ENCODE assay signal across 15 cellular contexts in the genomic region with DNA sequence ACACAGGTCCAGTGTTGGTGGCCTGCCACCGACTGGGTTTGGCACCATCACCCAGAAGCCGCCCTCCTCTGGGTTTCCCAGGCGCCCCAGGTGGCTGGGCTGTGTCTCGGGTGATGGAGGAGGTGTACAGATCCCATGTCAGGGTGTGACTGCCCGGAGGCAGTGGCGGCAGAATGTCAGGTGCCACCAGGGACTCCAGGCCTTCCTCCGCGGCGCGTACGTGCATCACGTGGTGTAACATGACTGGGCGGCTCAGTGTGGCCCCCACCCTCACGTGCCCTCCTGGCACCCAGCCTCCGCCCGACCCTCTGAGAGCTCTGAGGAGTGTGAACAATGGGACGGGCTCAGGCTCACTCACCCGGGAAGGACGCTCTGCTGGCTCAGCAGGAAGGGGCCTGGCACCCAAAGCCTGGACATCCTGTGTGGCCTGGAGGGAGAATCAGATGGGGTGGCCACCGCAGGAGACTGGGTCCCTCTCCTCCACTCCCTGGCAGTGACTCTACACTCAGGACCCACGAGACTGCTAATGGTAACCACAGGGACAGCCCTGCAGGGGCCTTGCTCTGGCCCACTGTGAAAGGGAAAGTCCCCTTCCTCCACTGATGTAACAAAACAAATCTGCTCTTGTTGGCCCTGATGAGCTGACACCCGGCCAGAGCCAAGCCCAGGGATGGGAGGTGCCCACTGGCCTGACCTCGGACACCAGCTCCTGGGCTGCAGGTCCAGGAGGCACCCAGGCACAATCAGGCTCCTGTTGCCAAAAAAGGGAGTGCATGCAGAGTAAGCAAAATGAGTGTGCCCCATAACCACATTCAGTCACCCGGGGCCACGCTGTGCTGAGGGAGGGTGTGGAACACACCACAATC.
A peak's percentile ranks its signal among the peaks of the same experiment; 100 is the strongest.
DNase-seq lines count a peak whose midpoint lies in the region; ATAC-seq and TF ChIP-seq lines count a peak whose summit lies in the region.
"Had no signal": no experiment of that assay in that cellular context is flagged by ENCODE, and none has a peak within 500 bp of the region (broad histone marks: within the 10 kb centered on the region; RNA-seq: fewer than 3 reads in every experiment).

No MANE protein-coding gene starts in this region.

- H3K36me3 Mint-ChIP-seq in stimulated activated effector memory CD8-positive, alpha-beta T cell treated with anti-CD3 and anti-CD28 coated beads, Interleukin-12 subunit alpha, Interleukin-12 subunit beta, amount 100 ng/mL, for 72 hours, result no peaks in the 10 kb centered on the region
- H3K36me3 Mint-ChIP-seq in T-helper 2 cell treated with Interferon-gamma antibody and Interleukin-4, amounts not matched to agents 5 μg/mL and 100 μg/mL, for 36 hours (ENCODE audit: low read depth), result no peaks in the 10 kb centered on the region

- H3K9me3 Mint-ChIP-seq in stimulated activated effector memory CD8-positive, alpha-beta T cell treated with anti-CD3 and anti-CD28 coated beads, Interleukin-12 subunit alpha, Interleukin-12 subunit beta, amount 100 ng/mL, for 72 hours, result no peaks in the 10 kb centered on the region
- H3K9me3 Mint-ChIP-seq in T-helper 2 cell treated with Interferon-gamma antibody and Interleukin-4, amounts not matched to agents 5 μg/mL and 100 μg/mL, for 36 hours, result no peaks in the 10 kb centered on the region
- H3K9me3 Mint-ChIP-seq: immature natural killer cell had no signal

- 44 to 56% methylated on average over 25 of the region's 25 CpGs for WGBS in heart right ventricle, 2 donors

- H3K27me3 ChIP-seq in NT2/D1 (ENCODE audit: insufficient read depth, insufficient read length), result no peaks in the 10 kb centered on the region
- H3K27me3 ChIP-seq in heart right ventricle, result no peaks in the 10 kb centered on the region
- H3K27me3 ChIP-seq: tibial artery had no signal

- peak overlapping the region; percentile 17 for H3K9ac ChIP-seq in NT2/D1 (ENCODE audit: insufficient read length, low read depth)
- H3K9ac ChIP-seq: GM23248 had no signal

- no peak overlapping the region for H3K4me3 ChIP-seq in NT2/D1 (ENCODE audit: insufficient read length, low read depth)
- no peak overlapping the region for H3K4me3 ChIP-seq in heart right ventricle
- H3K4me3 ChIP-seq: GM23248, tibial artery had no signal

- no peak for TF ChIP-seq CTCF in heart right ventricle (IDR thresholded peaks at IDR 0.05)

- intact Hi-C loops in heart right ventricle (cut with DNase I), result no loop called here

- peaks cover 15% of the 10 kb centered on the region for H3K4me1 Mint-ChIP-seq in stimulated activated effector memory CD8-positive, alpha-beta T cell treated with anti-CD3 and anti-CD28 coated beads, Interleukin-12 subunit alpha, Interleukin-12 subunit beta, amount 100 ng/mL, for 72 hours
- H3K4me1 Mint-ChIP-seq in T-helper 2 cell treated with Interferon-gamma antibody and Interleukin-4, amounts not matched to agents 5 μg/mL and 100 μg/mL, for 36 hours (ENCODE audit: low read depth), result no peaks in the 10 kb centered on the region

- H3K9me3 ChIP-seq in NT2/D1 (ENCODE audit: insufficient read depth, low read length), result no peaks in the 10 kb centered on the region
- H3K9me3 ChIP-seq in heart right ventricle, result no peaks in the 10 kb centered on the region
- H3K9me3 ChIP-seq: tibial artery had no signal

- no peaks in the 10 kb centered on the region for H3K4me1 ChIP-seq in NT2/D1 (ENCODE audit: insufficient read depth, insufficient read length)
- peaks cover 8 to 57% (median 20%) of the 10 kb centered on the region in 9 donors for H3K4me1 ChIP-seq in heart right ventricle

- no peak for DNase-seq in NT2/D1 (ENCODE audit: low read depth, low spot score)
- no peak for DNase-seq in heart right ventricle
- no peak for DNase-seq in stimulated activated effector memory CD8-positive, alpha-beta T cell treated with anti-CD3 and anti-CD28 coated beads, Interleukin-12 subunit alpha, Interleukin-12 subunit beta, amount 100 ng/mL, for 72 hours (ENCODE audit: low spot score in 2 of 2)
- DNase-seq in dedifferentiated amniotic fluid mesenchymal stem cell (ENCODE audit: extremely low spot score), result no peak
- DNase-seq in T-helper 2 cell treated with Interferon-gamma antibody and Interleukin-4, amounts not matched to agents 5 μg/mL and 100 μg/mL, for 36 hours (ENCODE audit: low spot score), result no peak
- DNase-seq: DND-41; erythroblast; GM23248; immature natural killer cell; NCI-H524 treated with DMSO at 0.1 percent for 48 hours; stimulated activated CD4-positive, alpha-beta T cell treated with anti-CD3 and anti-CD28 coated beads, Interleukin-4, amount 100 ng/mL, for 1 hour; T-helper 9 cell; tibial artery had no signal

- H3K36me3 ChIP-seq in NT2/D1 (ENCODE audit: insufficient read depth, insufficient read length, low read length), result no peaks in the 10 kb centered on the region
- H3K36me3 ChIP-seq in heart right ventricle, result peaks cover 0 to 8% (median 0%) of the 10 kb centered on the region in 9 donors
- H3K36me3 ChIP-seq: tibial artery had no signal

- H3K27ac ChIP-seq in heart right ventricle, result peak overlapping the region in 8 of 10 donors; percentile 48 to 77 (median 68)
- H3K27ac ChIP-seq: GM23248 had no signal

- no peak overlapping the region for H3K4me3 Mint-ChIP-seq in stimulated activated effector memory CD8-positive, alpha-beta T cell treated with anti-CD3 and anti-CD28 coated beads, Interleukin-12 subunit alpha, Interleukin-12 subunit beta, amount 100 ng/mL, for 72 hours
- H3K4me3 Mint-ChIP-seq in T-helper 2 cell treated with Interferon-gamma antibody and Interleukin-4, amounts not matched to agents 5 μg/mL and 100 μg/mL, for 36 hours, result no peak overlapping the region
- H3K4me3 Mint-ChIP-seq: immature natural killer cell had no signal

- no peak overlapping the region for H3K27ac Mint-ChIP-seq in stimulated activated effector memory CD8-positive, alpha-beta T cell treated with anti-CD3 and anti-CD28 coated beads, Interleukin-12 subunit alpha, Interleukin-12 subunit beta, amount 100 ng/mL, for 72 hours
- no peak overlapping the region for H3K27ac Mint-ChIP-seq in T-helper 2 cell treated with Interferon-gamma antibody and Interleukin-4, amounts not matched to agents 5 μg/mL and 100 μg/mL, for 36 hours

- ATAC-seq in HG02759 (IDR thresholded peaks at IDR 0.05; ENCODE audit: unreplicated experiment), result peak; percentile 54
- ATAC-seq in heart right ventricle, result peak; percentile 13 to 64 (median 38)
- ATAC-seq in stimulated activated effector memory CD8-positive, alpha-beta T cell treated with anti-CD3 and anti-CD28 coated beads, Interleukin-12 subunit alpha, Interleukin-12 subunit beta, amount 100 ng/mL, for 72 hours, result peak; percentile 61
- no peak for ATAC-seq in GM18858 (IDR thresholded peaks at IDR 0.05; ENCODE audit: unreplicated experiment)

- H3K27me3 Mint-ChIP-seq in T-helper 2 cell treated with Interferon-gamma antibody and Interleukin-4, amounts not matched to agents 5 μg/mL and 100 μg/mL, for 36 hours (ENCODE audit: low read depth), result no peaks in the 10 kb centered on the region
